15 cellular contexts compared by ENCODE assay signal in the genomic region with DNA sequence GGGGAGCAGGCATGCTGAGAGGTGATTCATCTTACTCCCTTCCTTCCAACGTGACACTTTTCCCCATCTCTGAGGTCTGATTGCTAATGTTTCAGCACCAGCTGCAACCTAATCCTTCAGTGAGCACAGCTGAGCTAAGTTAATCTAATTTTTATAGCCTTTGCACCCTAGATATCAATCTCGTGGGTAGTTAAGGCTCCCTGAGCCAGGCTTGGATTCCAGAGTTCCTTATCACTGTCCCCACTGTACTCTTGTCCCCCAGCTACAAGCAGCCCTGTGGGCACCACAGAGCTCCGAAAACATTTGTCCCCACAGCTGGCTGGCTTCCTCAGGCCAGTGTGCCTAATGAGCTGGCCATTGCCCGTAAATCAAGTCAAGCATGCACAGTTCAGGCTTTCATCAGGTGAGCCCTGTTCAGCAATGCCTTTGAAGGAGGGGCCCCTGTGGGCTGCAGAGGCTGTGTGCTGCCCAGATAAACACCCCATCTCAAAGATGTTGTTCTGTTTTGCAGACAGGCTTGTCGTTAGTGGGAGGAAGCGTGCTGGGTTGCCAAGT.
DNase-seq lines count a peak whose midpoint lies in the region; ATAC-seq and TF ChIP-seq lines count a peak whose summit lies in the region.
"Had no signal": no experiment of that assay in that cellular context is flagged by ENCODE, and none has a peak within 500 bp of the region (broad histone marks: within the 10 kb centered on the region; RNA-seq: fewer than 3 reads in every experiment).

No MANE protein-coding gene starts in this region.

- no peak overlapping the region for H3K4me3 Mint-ChIP-seq in effector memory CD8-positive, alpha-beta T cell
- H3K4me3 Mint-ChIP-seq: activated CD8-positive, alpha-beta T cell treated with anti-CD3 and anti-CD28 coated beads, Interleukin-2, amount 10 ng/mL, durations not matched to agents 7 days and 5 days; T-helper 17 cell had no signal

- no peaks in the 10 kb centered on the region for H3K4me1 Mint-ChIP-seq in effector memory CD8-positive, alpha-beta T cell (ENCODE audit: low read depth in 2 of 2)
- H3K4me1 Mint-ChIP-seq: T-helper 17 cell had no signal

- no peak for TF ChIP-seq CTCF in BE2C (IDR thresholded peaks at IDR 0.05; ENCODE audit: low read depth, low read length)

- H3K27me3 ChIP-seq in BE2C = no peaks in the 10 kb centered on the region
- H3K27me3 ChIP-seq in adipocyte (replicated peaks; ENCODE audit: control insufficient read depth, insufficient read depth, low read length) = no peaks in the 10 kb centered on the region

- H3K9me3 ChIP-seq in BE2C = no peaks in the 10 kb centered on the region
- no peaks in the 10 kb centered on the region for H3K9me3 ChIP-seq in adipocyte (ENCODE audit: control insufficient read depth, low read length)

- H3K9ac ChIP-seq in adipocyte (ENCODE audit: low read length) = no peak overlapping the region

- DNase-seq in BE2C (peak; percentile 43), LHCN-M2 (ENCODE audit: low read depth) (peak; percentile 87), adipocyte (ENCODE audit: low read depth) (peak; percentile 32), kidney glomerular epithelial cell (lab: John Stamatoyannopoulos, UW) (peak; percentile 67), OCI-M2 (lab: John Stamatoyannopoulos, UW; ENCODE audit: unreplicated experiment) (no peak)
- no peak for DNase-seq in stimulated activated CD8-positive, alpha-beta memory T cell treated with anti-CD3 and anti-CD28 coated beads, Interleukin-4, amount 100 ng/mL, for 48 hours
- no peak for DNase-seq in effector memory CD8-positive, alpha-beta T cell
- DNase-seq: activated CD8-positive, alpha-beta T cell treated with anti-CD3 and anti-CD28 coated beads, Interleukin-2, amount 10 ng/mL, durations not matched to agents 7 days and 5 days; activated naive CD4-positive, alpha-beta T cell treated with Interleukin-2 at 50 U/mL for 16 hours; left cardiac atrium; NCI-H187; stimulated activated CD4-positive, alpha-beta T cell treated with anti-CD3 and anti-CD28 coated beads, Interleukin-1b, Interleukin-23, amount 100 ng/mL, for 48 hours; stimulated activated naive CD4-positive, alpha-beta T cell treated with Interleukin-2 at 50 U/mL for 16 hours; T-helper 17 cell had no signal

- ATAC-seq in effector memory CD8-positive, alpha-beta T cell (replicated peaks) = no peak
- no peak for ATAC-seq in GM18517 (IDR thresholded peaks at IDR 0.05; ENCODE audit: unreplicated experiment)
- ATAC-seq: activated CD8-positive, alpha-beta T cell treated with anti-CD3 and anti-CD28 coated beads, Interleukin-2, amount 10 ng/mL, durations not matched to agents 7 days and 5 days; T-helper 17 cell had no signal

- no peak overlapping the region for H3K27ac Mint-ChIP-seq in effector memory CD8-positive, alpha-beta T cell
- H3K27ac Mint-ChIP-seq: activated CD8-positive, alpha-beta T cell treated with anti-CD3 and anti-CD28 coated beads, Interleukin-2, amount 10 ng/mL, durations not matched to agents 7 days and 5 days; T-helper 17 cell had no signal

- no peaks in the 10 kb centered on the region for H3K9me3 Mint-ChIP-seq in effector memory CD8-positive, alpha-beta T cell

- H3K4me1 ChIP-seq in BE2C (peaks cover 9% of the 10 kb centered on the region), adipocyte (ENCODE audit: control insufficient read depth, insufficient read depth, low read length) (peaks cover 10% of the 10 kb centered on the region)

- peaks cover 29 to 31% of the 10 kb centered on the region in 2 donors for H3K27me3 Mint-ChIP-seq in effector memory CD8-positive, alpha-beta T cell

- no peak overlapping the region for H3K4me3 ChIP-seq in BE2C (ENCODE audit: low read depth, low read length)
- no peak overlapping the region for H3K4me3 ChIP-seq in adipocyte (ENCODE audit: low read length)

- no peaks in the 10 kb centered on the region for H3K36me3 ChIP-seq in BE2C
- no peaks in the 10 kb centered on the region for H3K36me3 ChIP-seq in adipocyte (ENCODE audit: control insufficient read depth, insufficient read depth, low read length, severe bottlenecking)

- no peaks in the 10 kb centered on the region for H3K36me3 Mint-ChIP-seq in effector memory CD8-positive, alpha-beta T cell (ENCODE audit: insufficient read depth)

Comparison
In these comparisons a context has a peak if more than half of its experiments do, and no peak if none do; other contexts are left out.
1. DNase-seq: peak in BE2C (single experiment), LHCN-M2 (single experiment), adipocyte (single experiment) and kidney glomerular epithelial cell (single experiment); none in stimulated activated CD8-positive, alpha-beta memory T cell treated with anti-CD3 and anti-CD28 coated beads, Interleukin-4, amount 100 ng/mL, for 48 hours (single experiment), effector memory CD8-positive, alpha-beta T cell (0 of 3) and OCI-M2 (single experiment).